Comparison of ENCODE assay signal across 8 cellular contexts in the genomic region with DNA sequence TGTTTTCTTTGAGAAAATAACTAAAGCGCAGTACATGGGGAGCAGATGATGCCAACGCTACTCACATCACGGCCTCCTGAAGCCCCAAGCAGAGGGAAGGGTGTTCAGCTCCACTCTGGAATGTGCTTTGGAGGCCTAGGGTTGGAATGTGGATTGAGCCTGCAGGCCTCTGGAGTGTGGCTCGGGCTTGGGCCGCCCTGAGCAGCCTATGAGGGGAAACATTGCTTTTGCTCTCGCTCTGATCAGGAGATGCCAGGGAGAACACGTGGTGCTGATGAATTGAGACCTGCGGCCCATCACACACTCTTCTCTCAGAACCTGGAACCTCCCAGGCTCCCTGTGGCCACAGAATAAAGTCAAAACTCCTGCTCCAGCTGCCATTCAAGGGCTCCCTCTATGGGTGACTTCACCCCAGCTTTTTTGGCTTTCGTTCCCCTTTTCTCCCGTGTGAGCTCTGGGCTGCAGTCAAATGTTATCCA. TPM values are rescaled to one million over a fixed set of nuclear protein-coding genes. Genes with fewer than 3 reads are reported as not detected.
A peak's percentile ranks its signal among the peaks of the same experiment; 100 is the strongest.
DNase-seq lines count a peak whose midpoint lies in the region; ATAC-seq, FAIRE-seq and TF ChIP-seq lines count a peak whose summit lies in the region.

No MANE protein-coding gene starts in this region.

- intact Hi-C loops in lower lobe of right lung (cut with DNase I): no loop called here

- H3K4me3 ChIP-seq in Loucy (ENCODE audit: low read length, poor library complexity, severe bottlenecking) (no peak overlapping the region), bronchial epithelial cell (ENCODE audit: low read depth, low read length) (no peak overlapping the region), lower lobe of right lung (no peak overlapping the region)

- H2AFZ ChIP-seq in Loucy (ENCODE audit: low read length): no peak overlapping the region

- H3K9ac ChIP-seq in Loucy (ENCODE audit: low read depth, low read length, poor library complexity, severe bottlenecking): no peak overlapping the region

- DNase-seq in D721Med (ENCODE audit: insufficient read length, low spot score) (no peak), bronchial epithelial cell (ENCODE audit: low read depth) (no peak), lower lobe of right lung (no peak), NCI-H2081 (lab: John Stamatoyannopoulos, UW) (no peak)
- DNase-seq in stimulated activated CD4-positive, alpha-beta T cell treated with anti-CD3 and anti-CD28 coated beads, Interleukin-12 subunit alpha, Interleukin-12 subunit beta, amount 100 ng/mL, for 4 hours: no peak
- DNase-seq in activated naive CD4-positive, alpha-beta T cell (lab: John Stamatoyannopoulos, UW): no peak

- H3K4me2 ChIP-seq in Loucy (ENCODE audit: low read depth, low read length, poor library complexity, severe bottlenecking): no peak overlapping the region

- no peaks in the 10 kb centered on the region for H3K9me3 ChIP-seq in Loucy (ENCODE audit: insufficient read depth, low read depth, low read length)
- H3K9me3 ChIP-seq in lower lobe of right lung: no peaks in the 10 kb centered on the region

- no peaks in the 10 kb centered on the region for H3K9me2 ChIP-seq in Loucy (replicated peaks; ENCODE audit: low read depth, low read length)

- H3K36me3 ChIP-seq in Loucy (ENCODE audit: insufficient read depth, low read length) (no peaks in the 10 kb centered on the region), bronchial epithelial cell (ENCODE audit: control insufficient read depth, insufficient read depth, low read length) (no peaks in the 10 kb centered on the region), lower lobe of right lung (no peaks in the 10 kb centered on the region)

- no peak overlapping the region for H3K27ac ChIP-seq in lower lobe of right lung

- FAIRE-seq in D721Med (lab: Jason Lieb, UNC) (no peak), bronchial epithelial cell (lab: Jason Lieb, UNC) (no peak)

- no peaks in the 10 kb centered on the region for H3K27me3 ChIP-seq in Loucy (ENCODE audit: insufficient read depth, low read length, poor library complexity, severe bottlenecking)
- H3K27me3 ChIP-seq in bronchial epithelial cell (ENCODE audit: control insufficient read depth, insufficient read depth, low read length): no peaks in the 10 kb centered on the region
- no peaks in the 10 kb centered on the region for H3K27me3 ChIP-seq in lower lobe of right lung (ENCODE audit: low read depth)

- no peaks in the 10 kb centered on the region for H3K4me1 ChIP-seq in Loucy (ENCODE audit: insufficient read depth, low read length, poor library complexity, severe bottlenecking)
- H3K4me1 ChIP-seq in lower lobe of right lung: peaks cover 21% of the 10 kb centered on the region

- ATAC-seq in lower lobe of right lung (no peak), HG02571 (IDR thresholded peaks at IDR 0.05; ENCODE audit: unreplicated experiment) (no peak)

- no peaks in the 10 kb centered on the region for H3K79me2 ChIP-seq in Loucy (ENCODE audit: insufficient read depth, low read length)

- H4K20me1 ChIP-seq in Loucy (ENCODE audit: insufficient read depth, low read length, poor library complexity, severe bottlenecking): no peaks in the 10 kb centered on the region

- TF ChIP-seq CTCF in D721Med (IDR thresholded peaks at IDR 0.05; ENCODE audit: insufficient read depth, missing control alignments): peak; percentile 43
- TF ChIP-seq CTCF in Loucy (conservative IDR thresholded peaks at IDR 0.05; ENCODE audit: low read length): peak; percentile 52
- TF ChIP-seq CTCF in bronchial epithelial cell (IDR thresholded peaks at IDR 0.05; ENCODE audit: insufficient read depth, low read length, severe bottlenecking): peak; percentile 76
- TF ChIP-seq CTCF in lower lobe of right lung (IDR thresholded peaks at IDR 0.05): peak; percentile 39

- no peaks in the 10 kb centered on the region for H3F3A ChIP-seq in Loucy (ENCODE audit: low read depth)

RNA-seq across cellular contexts. Expression of a gene that starts 23.3 kb away (rescaled TPM):
- total RNA-seq in bronchial epithelial cell: 1.4 and 1.6 TPM in 2 replicates
- 2.5 TPM for total RNA-seq in lower lobe of right lung

RNA-seq across cellular contexts. Expression of a gene that starts 47.2 kb away (rescaled TPM):
- total RNA-seq in bronchial epithelial cell: not detected in 2 replicates
- total RNA-seq in lower lobe of right lung: 1.0 TPM

RNA-seq across cellular contexts. Expression of a gene that starts 54.5 kb away (rescaled TPM):
- total RNA-seq in bronchial epithelial cell (219 and 291 TPM in 2 replicates), lower lobe of right lung (83.8 TPM)

RNA-seq across cellular contexts. Expression of a gene that starts 59.5 kb away (rescaled TPM):
- 1.3 and 3.3 TPM in 2 replicates for total RNA-seq in bronchial epithelial cell
- total RNA-seq in lower lobe of right lung: 5.3 TPM
